Comparison of ENCODE assay signal across 19 cellular contexts in genomic region chr12:90628213-90628612, GRCh38.
DNase-seq lines count a peak whose midpoint lies in the region; FAIRE-seq and TF ChIP-seq lines count a peak whose summit lies in the region.
"Had no signal": no experiment of that assay in that cellular context is flagged by ENCODE, and none has a peak within 500 bp of the region (broad histone marks: within the 10 kb centered on the region; RNA-seq: fewer than 3 reads in every experiment).

No MANE protein-coding gene starts in this region.

- no peak overlapping the region for H3K9ac ChIP-seq in astrocyte (ENCODE audit: low read length)

- no peak overlapping the region for H3K4me2 ChIP-seq in astrocyte (ENCODE audit: low read length)
- H3K4me2 ChIP-seq: A549 had no signal

- no peak overlapping the region for H3K4me3 ChIP-seq in astrocyte (ENCODE audit: insufficient read depth, low read depth, low read length)
- H3K4me3 ChIP-seq: A549, GM12878 had no signal

- no peak overlapping the region for H2AFZ ChIP-seq in astrocyte (ENCODE audit: low read depth, low read length)

- H3K27me3 ChIP-seq in astrocyte (ENCODE audit: insufficient read depth, low read length), result no peaks in the 10 kb centered on the region

- H3K36me3 Mint-ChIP-seq in astrocyte (ENCODE audit: low read depth, unreplicated experiment), result no peaks in the 10 kb centered on the region
- H3K36me3 Mint-ChIP-seq: CD4-positive, alpha-beta memory T cell had no signal

- H3K79me2 ChIP-seq in astrocyte (ENCODE audit: insufficient read depth, low read length), result no peaks in the 10 kb centered on the region

- TF ChIP-seq CTCF in astrocyte (IDR thresholded peaks at IDR 0.05; ENCODE audit: insufficient read depth, low read depth, low read length), result no peak

- H3K27me3 Mint-ChIP-seq in astrocyte (ENCODE audit: low read depth, unreplicated experiment), result no peaks in the 10 kb centered on the region
- H3K27me3 Mint-ChIP-seq: CD4-positive, alpha-beta memory T cell had no signal

- no peak overlapping the region for H3K27ac Mint-ChIP-seq in astrocyte (ENCODE audit: unreplicated experiment)
- H3K27ac Mint-ChIP-seq: CD4-positive, alpha-beta memory T cell; H9 had no signal

- no peaks in the 10 kb centered on the region for H4K20me1 ChIP-seq in astrocyte (ENCODE audit: insufficient read depth, low read length)

- H3K27ac ChIP-seq in astrocyte (ENCODE audit: low read depth, low read length), result no peak overlapping the region
- H3K27ac ChIP-seq: 22Rv1, A549, C4-2B had no signal

- no peak overlapping the region for H3K4me3 Mint-ChIP-seq in astrocyte (ENCODE audit: unreplicated experiment)
- H3K4me3 Mint-ChIP-seq: CD4-positive, alpha-beta memory T cell; H9 had no signal

- H3K4me1 Mint-ChIP-seq in astrocyte (ENCODE audit: low read depth, unreplicated experiment), result peaks cover 4% of the 10 kb centered on the region
- H3K4me1 Mint-ChIP-seq: CD4-positive, alpha-beta memory T cell; H9 had no signal

- no peaks in the 10 kb centered on the region for H3K9me3 Mint-ChIP-seq in astrocyte (ENCODE audit: unreplicated experiment)

- no peaks in the 10 kb centered on the region for H3K9me3 ChIP-seq in astrocyte (ENCODE audit: insufficient read depth, low read depth, low read length)

- H3K36me3 ChIP-seq in astrocyte (ENCODE audit: insufficient read depth, low read length), result no peaks in the 10 kb centered on the region

- H3K4me1 ChIP-seq in astrocyte (ENCODE audit: insufficient read depth, low read length), result no peaks in the 10 kb centered on the region
- H3K4me1 ChIP-seq: A549 had no signal

- no peak for FAIRE-seq in astrocyte (lab: Jason Lieb, UNC)
- FAIRE-seq: A549, H1, HTR-8/SVneo had no signal

- DNase-seq in DMS153 (lab: John Stamatoyannopoulos, UW), result peak; percentile 1
- DNase-seq in DMS153 treated with DMSO at 0.1 percent for 48 hours (lab: John Stamatoyannopoulos, UW; ENCODE audit: unreplicated experiment), result no peak
- DNase-seq in NOMO-1 treated with DMSO at 0.1 percent for 48 hours (lab: John Stamatoyannopoulos, UW; ENCODE audit: unreplicated experiment), result peak; percentile 38
- DNase-seq in astrocyte (ENCODE audit: low read depth), result peak; percentile 1
- peak; percentile 43 for DNase-seq in putamen (ENCODE audit: low spot score)
- no peak for DNase-seq in NCI-H187 (lab: John Stamatoyannopoulos, UW)
- DNase-seq in NCI-H748 (lab: John Stamatoyannopoulos, UW; ENCODE audit: unreplicated experiment), result no peak
- DNase-seq: AML-193; CD4-positive, alpha-beta memory T cell; DMS53; DND-41; EL; H9 had no signal

Comparison
In these comparisons a context has a peak if more than half of its experiments do, and no peak if none do; other contexts are left out.
1. DNase-seq: peak in DMS153 (single experiment), NOMO-1 treated with DMSO at 0.1 percent for 48 hours (single experiment), astrocyte (single experiment) and putamen (single experiment); none in DMS153 treated with DMSO at 0.1 percent for 48 hours (single experiment), NCI-H187 (0 of 2) and NCI-H748 (single experiment).